In the genomic region with DNA sequence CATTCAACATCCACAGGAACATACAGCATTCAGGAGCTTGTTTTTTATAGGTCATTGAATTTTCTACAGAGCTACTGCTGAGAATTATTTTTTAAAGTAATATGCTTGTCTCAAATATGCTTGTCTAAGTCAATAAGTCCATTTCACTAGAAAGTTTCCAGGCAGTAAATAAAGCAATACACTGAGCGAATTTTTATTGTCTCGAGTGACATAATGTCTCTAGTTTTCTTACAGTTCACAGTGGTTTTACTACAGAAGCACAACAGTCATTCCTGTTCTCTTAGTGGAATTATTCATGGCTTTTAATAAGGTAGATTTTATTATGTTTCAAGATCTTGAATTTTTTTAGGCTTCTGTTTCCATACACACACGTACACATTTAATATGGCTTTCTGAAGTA, we compare ENCODE assay signal across 23 cellular contexts.
DNase-seq lines count a peak whose midpoint lies in the region; ATAC-seq, FAIRE-seq and TF ChIP-seq lines count a peak whose summit lies in the region.
"Had no signal": no experiment of that assay in that cellular context is flagged by ENCODE, and none has a peak within 500 bp of the region (broad histone marks: within the 10 kb centered on the region; RNA-seq: fewer than 3 reads in every experiment).

No MANE protein-coding gene starts in this region.

- no peaks in the 10 kb centered on the region for H3K9me3 Mint-ChIP-seq in activated CD4-positive, alpha-beta T cell treated with anti-CD3 and anti-CD28 coated beads for 36 hours (ENCODE audit: low read depth)
- H3K9me3 Mint-ChIP-seq: CD8-positive, alpha-beta T cell had no signal

- CTCF ChIA-PET in activated CD4-positive, alpha-beta T cell treated with anti-CD3 and anti-CD28 coated beads for 36 hours (lab: Charles Lee): interaction anchor here (0.6 to 1.2 kb wide), 3 partner anchors 42 to 1378 kb away, joined by 3 read pairs; no protein-coding TSS in a partner anchor
- CTCF ChIA-PET in SK-N-SH (lab: Yijun Ruan, JAX): no interaction called here

- no peak for TF ChIP-seq EP300 in SK-N-SH (IDR thresholded peaks at IDR 0.05; ENCODE audit: borderline replicate concordance in 1 of 2, low read depth in 1 of 2, low read length in 1 of 2)

- no peak overlapping the region for H3K9ac ChIP-seq in OCI-LY3 (ENCODE audit: low read length)
- H3K9ac ChIP-seq in SK-N-SH: no peak overlapping the region
- H3K9ac ChIP-seq: BLaER1 had no signal

- peaks cover 6% of the 10 kb centered on the region for H3K36me3 Mint-ChIP-seq in activated CD4-positive, alpha-beta T cell treated with anti-CD3 and anti-CD28 coated beads for 36 hours (ENCODE audit: low read depth)

- H3K4me3 Mint-ChIP-seq in activated CD4-positive, alpha-beta T cell treated with anti-CD3 and anti-CD28 coated beads for 36 hours: no peak overlapping the region
- H3K4me3 Mint-ChIP-seq: B cell; CD4-positive, CD25-positive, alpha-beta regulatory T cell; CD8-positive, alpha-beta T cell had no signal

- no peaks in the 10 kb centered on the region for H3K27me3 Mint-ChIP-seq in activated CD4-positive, alpha-beta T cell treated with anti-CD3 and anti-CD28 coated beads for 36 hours
- H3K27me3 Mint-ChIP-seq: B cell; CD4-positive, CD25-positive, alpha-beta regulatory T cell had no signal

- DNase-seq in activated CD4-positive, alpha-beta T cell treated with anti-CD3 and anti-CD28 coated beads for 36 hours: no peak
- DNase-seq in activated CD4-positive, alpha-beta T cell treated with anti-CD3 and anti-CD28 coated beads for 1 hour: no peak
- DNase-seq in SK-N-SH (no peak), left colon (no peak), frontal cortex (ENCODE audit: low spot score in 2 of 2) (no peak), SHP77 treated with DMSO at 0.1 percent for 48 hours (lab: John Stamatoyannopoulos, UW) (no peak), body of pancreas (no peak)
- DNase-seq: Caco-2; CD4-positive, CD25-positive, alpha-beta regulatory T cell; CD8-positive, alpha-beta T cell; DMS153; DND-41; GOT3 had no signal

- intact Hi-C loops in activated CD4-positive, alpha-beta T cell treated with anti-CD3 and anti-CD28 coated beads for 36 hours (cut with DNase I, micrococcal nuclease): no loop called here
- intact Hi-C loops in left colon (cut with DNase I, micrococcal nuclease): no loop called here
- intact Hi-C loops in body of pancreas (cut with DNase I): no loop called here

- no peaks in the 10 kb centered on the region for H3F3A ChIP-seq in SK-N-SH (replicated peaks; ENCODE audit: insufficient read depth)

- FAIRE-seq in frontal cortex (lab: Jason Lieb, UNC): no peak
- FAIRE-seq: A204.1, G401.6, GM12892, H54 had no signal

- no peaks in the 10 kb centered on the region for H3K9me2 ChIP-seq in SK-N-SH

- POLR2A ChIA-PET in activated CD4-positive, alpha-beta T cell treated with anti-CD3 and anti-CD28 coated beads for 36 hours (lab: Charles Lee): no interaction called here
- POLR2A ChIA-PET in SK-N-SH (lab: Yijun Ruan, JAX): no interaction called here

- no peak for TF ChIP-seq CTCF in OCI-LY3 (IDR thresholded peaks at IDR 0.05; ENCODE audit: low read depth, low read length)
- TF ChIP-seq CTCF in SK-N-SH (IDR thresholded peaks at IDR 0.05): no peak
- TF ChIP-seq CTCF in body of pancreas (IDR thresholded peaks at IDR 0.05): no peak

- H3K4me3 ChIP-seq in OCI-LY3 (ENCODE audit: low read length): no peak overlapping the region
- H3K4me3 ChIP-seq in SK-N-SH (ENCODE audit: low read depth in 2 of 2, low read length in 1 of 2): no peak overlapping the region
- H3K4me3 ChIP-seq in body of pancreas: no peak overlapping the region
- H3K4me3 ChIP-seq: BLaER1, HAP-1 had no signal

- H2AFZ ChIP-seq in OCI-LY3 (ENCODE audit: low read depth, low read length): no peak overlapping the region
- no peak overlapping the region for H2AFZ ChIP-seq in SK-N-SH (ENCODE audit: low read depth)

- no peak overlapping the region for H3K27ac Mint-ChIP-seq in activated CD4-positive, alpha-beta T cell treated with anti-CD3 and anti-CD28 coated beads for 36 hours
- H3K27ac Mint-ChIP-seq: B cell; CD4-positive, CD25-positive, alpha-beta regulatory T cell; CD8-positive, alpha-beta T cell had no signal

- H4K20me1 ChIP-seq in OCI-LY3 (ENCODE audit: insufficient read depth, low read length) (no peaks in the 10 kb centered on the region), SK-N-SH (ENCODE audit: insufficient read depth) (no peaks in the 10 kb centered on the region)
- H4K20me1 ChIP-seq: BLaER1 had no signal

- H3K9me3 ChIP-seq in OCI-LY3 (ENCODE audit: insufficient read depth, low read length) (no peaks in the 10 kb centered on the region), SK-N-SH (no peaks in the 10 kb centered on the region), body of pancreas (no peaks in the 10 kb centered on the region)
- H3K9me3 ChIP-seq: Caco-2, HAP-1 had no signal

- H3K79me2 ChIP-seq in OCI-LY3 (ENCODE audit: low read length) (peaks cover 28% of the 10 kb centered on the region; the same call in 1 of the 2 replicates), SK-N-SH (ENCODE audit: insufficient read depth) (no peaks in the 10 kb centered on the region)

- H3K4me2 ChIP-seq in OCI-LY3 (ENCODE audit: low read length) (0 out of 2 replicates have a peak overlapping the region, but pooled peaks have one; percentile 2), SK-N-SH (no peak overlapping the region)
- H3K4me2 ChIP-seq: BLaER1 had no signal

- ATAC-seq in activated CD4-positive, alpha-beta T cell treated with anti-CD3 and anti-CD28 coated beads for 36 hours: peak; percentile 23
- ATAC-seq in left colon (peak; percentile 32), body of pancreas (no peak)
- ATAC-seq: CD8-positive, alpha-beta T cell had no signal

- no peak for TF ChIP-seq POLR2A in body of pancreas (IDR thresholded peaks at IDR 0.05)

- TF ChIP-seq RAD21 in SK-N-SH (IDR thresholded peaks at IDR 0.05; ENCODE audit: low read length): no peak

- H3K27ac ChIP-seq in OCI-LY3 (ENCODE audit: low read length) (no peak overlapping the region), SK-N-SH (ENCODE audit: low read depth in 2 of 2, low read length in 1 of 2) (no peak overlapping the region; a peak in 1 of 4 replicates), body of pancreas (no peak overlapping the region)
- H3K27ac ChIP-seq: 22Rv1, BLaER1, C4-2B had no signal

- H3K4me1 ChIP-seq in OCI-LY3 (ENCODE audit: low read length) (peaks cover 21% of the 10 kb centered on the region), SK-N-SH (ENCODE audit: control insufficient read depth in 1 of 2, insufficient read depth in 2 of 2, low read depth in 1 of 2, low read length in 1 of 2) (peaks cover 10 to 13% of the 10 kb centered on the region in 2 experiments; a peak in 3 of 4 replicates), body of pancreas (no peaks in the 10 kb centered on the region)
- H3K4me1 ChIP-seq: BLaER1 had no signal

- 80% methylated on average over 3 of the region's 3 CpGs for WGBS in SK-N-SH (ENCODE audit: low lambda C conversion rate)
- 97 to 98% methylated on average over 3 of the region's 3 CpGs for WGBS in body of pancreas, 2 donors

- H3K27me3 ChIP-seq in OCI-LY3 (ENCODE audit: low read depth, low read length) (no peaks in the 10 kb centered on the region), SK-N-SH (ENCODE audit: insufficient read depth) (no peaks in the 10 kb centered on the region), body of pancreas (no peaks in the 10 kb centered on the region)
- H3K27me3 ChIP-seq: BLaER1 had no signal

- H3K4me1 Mint-ChIP-seq in activated CD4-positive, alpha-beta T cell treated with anti-CD3 and anti-CD28 coated beads for 36 hours: peaks cover 16% of the 10 kb centered on the region

- H3K36me3 ChIP-seq in OCI-LY3 (replicated peaks; ENCODE audit: low read depth, low read length) (no peaks in the 10 kb centered on the region), SK-N-SH (replicated peaks in 1 of 2; ENCODE audit: control insufficient read depth in 1 of 2, insufficient read depth in 2 of 2, low read length in 1 of 2) (no peaks in the 10 kb centered on the region), body of pancreas (replicated peaks in 1 of 2; ENCODE audit: insufficient read depth in 1 of 2, low read depth in 2 of 2) (no peaks in the 10 kb centered on the region)
- H3K36me3 ChIP-seq: HAP-1 had no signal

TF ChIP-seq in SK-N-SH, 30 proteins besides CTCF, POLR2A, EP300 and RAD21:
- TF ChIP-seq RCOR1 (IDR thresholded peaks at IDR 0.05; ENCODE audit: low read length): no peak
- peak; percentile 22; the same call in 1 of the 2 replicates for TF ChIP-seq TCF12 (IDR thresholded peaks at IDR 0.05)
